Comparison of ENCODE assay signal across 16 cellular contexts in genomic region chr6:6766230-6766905, GRCh38.
"Had no signal": no experiment of that assay in that cellular context is flagged by ENCODE, and none has a peak within 500 bp of the region (broad histone marks: within the 10 kb centered on the region; RNA-seq: fewer than 3 reads in every experiment).

No MANE protein-coding gene starts in this region.

- H3K4me1 ChIP-seq: esophagus squamous epithelium, right atrium auricular region, suprapubic skin had no signal

- H3K4me1 Mint-ChIP-seq: activated naive CD8-positive, alpha-beta T cell treated with anti-CD3 and anti-CD28 coated beads, Interleukin-2, amount 10 ng/mL, durations not matched to agents 7 days and 5 days; central memory CD8-positive, alpha-beta T cell; naive thymus-derived CD4-positive, alpha-beta T cell had no signal

- H3K27ac Mint-ChIP-seq: activated naive CD8-positive, alpha-beta T cell treated with anti-CD3 and anti-CD28 coated beads, Interleukin-2, amount 10 ng/mL, durations not matched to agents 7 days and 5 days; naive thymus-derived CD4-positive, alpha-beta T cell; stimulated activated naive CD8-positive, alpha-beta T cell treated with anti-CD3 and anti-CD28 coated beads, Interleukin-15, Interleukin-2, amounts not matched to agents 100 ng/mL and 50 ng/mL, for 24 hours; T-helper 2 cell treated with Interferon-gamma antibody and Interleukin-4, amounts not matched to agents 5 μg/mL and 100 μg/mL, for 36 hours; type B pancreatic cell had no signal

- H3K36me3 ChIP-seq: brain microvascular endothelial cell, esophagus squamous epithelium, right atrium auricular region, suprapubic skin had no signal

- ATAC-seq: naive thymus-derived CD4-positive, alpha-beta T cell had no signal

- H3K9me3 Mint-ChIP-seq: activated naive CD8-positive, alpha-beta T cell treated with anti-CD3 and anti-CD28 coated beads, Interleukin-2, amount 10 ng/mL, durations not matched to agents 7 days and 5 days; central memory CD8-positive, alpha-beta T cell; stimulated activated naive CD8-positive, alpha-beta T cell treated with anti-CD3 and anti-CD28 coated beads, Interleukin-15, Interleukin-2, amounts not matched to agents 100 ng/mL and 50 ng/mL, for 24 hours; T-helper 2 cell treated with Interferon-gamma antibody and Interleukin-4, amounts not matched to agents 5 μg/mL and 100 μg/mL, for 36 hours; type B pancreatic cell had no signal

- H3K9me3 ChIP-seq: esophagus squamous epithelium, right atrium auricular region, suprapubic skin had no signal

- H3K36me3 Mint-ChIP-seq: activated naive CD8-positive, alpha-beta T cell treated with anti-CD3 and anti-CD28 coated beads, Interleukin-2, amount 10 ng/mL, durations not matched to agents 7 days and 5 days; naive thymus-derived CD4-positive, alpha-beta T cell; type B pancreatic cell had no signal

- H3K27ac ChIP-seq: brain microvascular endothelial cell, esophagus squamous epithelium, right atrium auricular region, suprapubic skin had no signal

- DNase-seq: activated CD4-positive, alpha-beta T cell treated with anti-CD3 and anti-CD28 coated beads, Interleukin-2, amount 50 U/mL, for 1 hour; activated CD8-positive, alpha-beta memory T cell treated with anti-CD3 and anti-CD28 coated beads for 24 hours; activated gamma-delta T cell treated with Interleukin-2 at 50 U/mL for 16 hours; activated naive CD8-positive, alpha-beta T cell treated with anti-CD3 and anti-CD28 coated beads, Interleukin-2, amount 10 ng/mL, durations not matched to agents 7 days and 5 days; brain microvascular endothelial cell; effector CD8-positive, alpha-beta T cell; esophagus squamous epithelium; naive thymus-derived CD4-positive, alpha-beta T cell; SW 1271 had no signal

- H3K27me3 ChIP-seq: brain microvascular endothelial cell, esophagus squamous epithelium, right atrium auricular region, suprapubic skin had no signal

- H3K4me3 Mint-ChIP-seq: activated naive CD8-positive, alpha-beta T cell treated with anti-CD3 and anti-CD28 coated beads, Interleukin-2, amount 10 ng/mL, durations not matched to agents 7 days and 5 days; central memory CD8-positive, alpha-beta T cell; naive thymus-derived CD4-positive, alpha-beta T cell; stimulated activated naive CD8-positive, alpha-beta T cell treated with anti-CD3 and anti-CD28 coated beads, Interleukin-15, Interleukin-2, amounts not matched to agents 100 ng/mL and 50 ng/mL, for 24 hours; T-helper 2 cell treated with Interferon-gamma antibody and Interleukin-4, amounts not matched to agents 5 μg/mL and 100 μg/mL, for 36 hours; type B pancreatic cell had no signal

- H3K4me3 ChIP-seq: esophagus squamous epithelium, right atrium auricular region, smooth muscle cell, suprapubic skin had no signal

- H3K4me2 ChIP-seq: smooth muscle cell had no signal
